Comparison of ENCODE assay signal across 28 cellular contexts in genomic region chr9:73170185-73170957, GRCh38.
"Had no signal": no experiment of that assay in that cellular context is flagged by ENCODE, and none has a peak within 500 bp of the region (broad histone marks: within the 10 kb centered on the region; RNA-seq: fewer than 3 reads in every experiment).

No MANE protein-coding gene starts in this region.

- ATAC-seq: activated CD8-positive, alpha-beta T cell treated with anti-CD3 and anti-CD28 coated beads, Interleukin-2, amount 10 ng/mL, durations not matched to agents 7 days and 5 days; activated naive CD8-positive, alpha-beta T cell treated with anti-CD3 and anti-CD28 coated beads, Interleukin-2, amount 50 U/mL, for 24 hours; Panc1; SK-N-SH treated with all-trans-retinoic acid at 6 μM for 48 hours; WTC11 had no signal

- H3K4me3 ChIP-seq: SJSA1 had no signal

- H3K9me3 Mint-ChIP-seq: activated naive CD4-positive, alpha-beta T cell treated with anti-CD3 and anti-CD28 coated beads, Interleukin-2, amount 50 U/mL, for 24 hours; activated naive CD8-positive, alpha-beta T cell treated with anti-CD3 and anti-CD28 coated beads, Interleukin-2, amount 50 U/mL, for 24 hours; activated T-helper 1 cell treated with anti-CD3 and anti-CD28 coated beads, Interleukin-12 subunit alpha, Interleukin-12 subunit beta, Interleukin-2, Interleukin-4 antibody, amounts not matched to agents 30 ng/mL and 10 ng/mL and 1 ng/mL, durations not matched to agents 14 hours and 24 hours and 36 hours; brain; WTC11 had no signal

- H3K4me3 Mint-ChIP-seq: activated CD8-positive, alpha-beta T cell treated with anti-CD3 and anti-CD28 coated beads, Interleukin-2, amount 10 ng/mL, durations not matched to agents 7 days and 5 days; activated naive CD4-positive, alpha-beta T cell treated with anti-CD3 and anti-CD28 coated beads, Interleukin-2, amount 50 U/mL, for 24 hours; activated naive CD8-positive, alpha-beta T cell treated with anti-CD3 and anti-CD28 coated beads, Interleukin-2, amount 50 U/mL, for 24 hours; activated T-helper 1 cell treated with anti-CD3 and anti-CD28 coated beads, Interleukin-12 subunit alpha, Interleukin-12 subunit beta, Interleukin-2, Interleukin-4 antibody, amounts not matched to agents 30 ng/mL and 10 ng/mL and 1 ng/mL, durations not matched to agents 14 hours and 24 hours and 36 hours; brain; WTC11 had no signal

- FAIRE-seq: astrocyte had no signal

- DNase-seq: activated CD4-positive, alpha-beta T cell treated with anti-CD3 and anti-CD28 coated beads for 48 hours; activated CD4-positive, alpha-beta T cell treated with anti-CD3 and anti-CD28 coated beads, Interleukin-2, amount 50 U/mL, for 4 hours; activated CD4-positive, CD25-positive, alpha-beta regulatory T cell treated with anti-CD3 and anti-CD28 coated beads, Interleukin-2, amount 50 U/mL, for 72 hours; activated CD8-positive, alpha-beta memory T cell treated with anti-CD3 and anti-CD28 coated beads, Interleukin-2, amount 50 U/mL, for 48 hours; activated CD8-positive, alpha-beta T cell treated with anti-CD3 and anti-CD28 coated beads, Interleukin-2, amount 10 ng/mL, durations not matched to agents 7 days and 5 days; activated effector memory CD4-positive, alpha-beta T cell treated with Interleukin-2 at 50 U/mL for 16 hours; activated naive CD4-positive, alpha-beta T cell; activated naive CD8-positive, alpha-beta T cell treated with anti-CD3 and anti-CD28 coated beads, Interleukin-2, amount 50 U/mL, for 24 hours; activated T-cell treated with anti-CD3 and anti-CD28 coated beads, Interleukin-2, amount 50 U/mL, for 1 hour; amygdala; Kasumi-1; NCI-H1105 treated with DMSO at 0.1 percent for 48 hours; NCI-H1436 treated with DMSO at 0.1 percent for 48 hours; NCI-H187; NCI-H2081; NCI-H510A treated with DMSO at 0.1 percent for 48 hours; NCI-H69; NK-92 treated with Interleukin-12 subunit alpha and Interleukin-12 subunit beta, amount 100 ng/mL, for 24 hours; OCI-M1; SHP77 had no signal

- H3K4me1 ChIP-seq: SJSA1 had no signal

- H3K9me3 ChIP-seq: SJSA1 had no signal

- H3K27ac Mint-ChIP-seq: activated CD8-positive, alpha-beta T cell treated with anti-CD3 and anti-CD28 coated beads, Interleukin-2, amount 10 ng/mL, durations not matched to agents 7 days and 5 days; activated naive CD4-positive, alpha-beta T cell treated with anti-CD3 and anti-CD28 coated beads, Interleukin-2, amount 50 U/mL, for 24 hours; activated naive CD8-positive, alpha-beta T cell treated with anti-CD3 and anti-CD28 coated beads, Interleukin-2, amount 50 U/mL, for 24 hours; activated T-helper 1 cell treated with anti-CD3 and anti-CD28 coated beads, Interleukin-12 subunit alpha, Interleukin-12 subunit beta, Interleukin-2, Interleukin-4 antibody, amounts not matched to agents 30 ng/mL and 10 ng/mL and 1 ng/mL, durations not matched to agents 14 hours and 24 hours and 36 hours; brain; WTC11 had no signal

- H3K27me3 Mint-ChIP-seq: activated naive CD4-positive, alpha-beta T cell treated with anti-CD3 and anti-CD28 coated beads, Interleukin-2, amount 50 U/mL, for 24 hours; activated naive CD8-positive, alpha-beta T cell treated with anti-CD3 and anti-CD28 coated beads, Interleukin-2, amount 50 U/mL, for 24 hours had no signal

- H3K27me3 ChIP-seq: SJSA1 had no signal

- H3K36me3 Mint-ChIP-seq: brain, WTC11 had no signal

- H3K27ac ChIP-seq: SJSA1 had no signal
